8 cellular contexts compared by ENCODE assay signal in genomic region chr3:23992051-23992628, GRCh38. TPM values are rescaled to one million over a fixed set of nuclear protein-coding genes. Genes with fewer than 3 reads are reported as not detected.
DNase-seq lines count a peak whose midpoint lies in the region; ATAC-seq and TF ChIP-seq lines count a peak whose summit lies in the region.

No MANE protein-coding gene starts in this region.

- H3K36me3 Mint-ChIP-seq in activated T-helper 1 cell treated with anti-CD3 and anti-CD28 coated beads, Interleukin-12 subunit alpha, Interleukin-12 subunit beta, Interleukin-2, Interleukin-4 antibody, amounts not matched to agents 30 ng/mL and 10 ng/mL and 1 ng/mL, durations not matched to agents 14 hours and 24 hours and 36 hours (ENCODE audit: low read depth), result no peaks in the 10 kb centered on the region

- H3K27ac Mint-ChIP-seq in activated T-helper 1 cell treated with anti-CD3 and anti-CD28 coated beads, Interleukin-12 subunit alpha, Interleukin-12 subunit beta, Interleukin-2, Interleukin-4 antibody, amounts not matched to agents 30 ng/mL and 10 ng/mL and 1 ng/mL, durations not matched to agents 14 hours and 24 hours and 36 hours, result no peak overlapping the region

- no peaks in the 10 kb centered on the region for H3K9me3 ChIP-seq in Loucy (ENCODE audit: insufficient read depth, low read depth, low read length)

- peaks cover 28% of the 10 kb centered on the region for H3K4me1 ChIP-seq in Loucy (ENCODE audit: insufficient read depth, low read length, poor library complexity, severe bottlenecking)

- peak overlapping the region; percentile 44 for H3K4me2 ChIP-seq in Loucy (ENCODE audit: low read depth, low read length, poor library complexity, severe bottlenecking)

- no peaks in the 10 kb centered on the region for H3K79me2 ChIP-seq in Loucy (ENCODE audit: insufficient read depth, low read length)

- H3K4me3 Mint-ChIP-seq in activated T-helper 1 cell treated with anti-CD3 and anti-CD28 coated beads, Interleukin-12 subunit alpha, Interleukin-12 subunit beta, Interleukin-2, Interleukin-4 antibody, amounts not matched to agents 30 ng/mL and 10 ng/mL and 1 ng/mL, durations not matched to agents 14 hours and 24 hours and 36 hours, result no peak overlapping the region

- no peak overlapping the region for H3K4me3 ChIP-seq in Loucy (ENCODE audit: low read length, poor library complexity, severe bottlenecking)

- peaks cover 1% of the 10 kb centered on the region for H3K27me3 Mint-ChIP-seq in activated T-helper 1 cell treated with anti-CD3 and anti-CD28 coated beads, Interleukin-12 subunit alpha, Interleukin-12 subunit beta, Interleukin-2, Interleukin-4 antibody, amounts not matched to agents 30 ng/mL and 10 ng/mL and 1 ng/mL, durations not matched to agents 14 hours and 24 hours and 36 hours (ENCODE audit: insufficient read depth)

- no peaks in the 10 kb centered on the region for H3F3A ChIP-seq in Loucy (ENCODE audit: low read depth)

- ATAC-seq in SK-N-SH treated with all-trans-retinoic acid at 6 μM for 48 hours (peak; percentile 64), GM21825 (IDR thresholded peaks at IDR 0.05; ENCODE audit: unreplicated experiment) (no peak), HG02588 (IDR thresholded peaks at IDR 0.05; ENCODE audit: unreplicated experiment) (no peak)

- intact Hi-C loops in activated T-helper 1 cell treated with anti-CD3 and anti-CD28 coated beads, Interleukin-12 subunit alpha, Interleukin-12 subunit beta, Interleukin-2, Interleukin-4 antibody, amounts not matched to agents 30 ng/mL and 10 ng/mL and 1 ng/mL, durations not matched to agents 14 hours and 24 hours and 36 hours (cut with micrococcal nuclease), result loop anchor here (10.0 kb wide), 1 partner anchor 1043 kb away; no protein-coding TSS in a partner anchor

- no peak overlapping the region for H2AFZ ChIP-seq in Loucy (ENCODE audit: low read length)

- H3K9me2 ChIP-seq in Loucy (replicated peaks; ENCODE audit: low read depth, low read length), result no peaks in the 10 kb centered on the region

- DNase-seq in A172 (ENCODE audit: low spot score), result peak; percentile 70
- DNase-seq in inferior parietal cortex (ENCODE audit: extremely low spot score), result peak; percentile 83
- no peak for DNase-seq in activated T-helper 1 cell treated with anti-CD3 and anti-CD28 coated beads, Interleukin-12 subunit alpha, Interleukin-12 subunit beta, Interleukin-2, Interleukin-4 antibody, amounts not matched to agents 30 ng/mL and 10 ng/mL and 1 ng/mL, durations not matched to agents 14 hours and 24 hours and 36 hours (ENCODE audit: low spot score)
- DNase-seq in stimulated activated CD4-positive, alpha-beta T cell treated with anti-CD3 and anti-CD28 coated beads, Interleukin-2, amount 100 ng/mL, for 48 hours, result no peak

- H3K36me3 ChIP-seq in Loucy (ENCODE audit: insufficient read depth, low read length), result no peaks in the 10 kb centered on the region

- H3K27me3 ChIP-seq in Loucy (ENCODE audit: insufficient read depth, low read length, poor library complexity, severe bottlenecking), result no peaks in the 10 kb centered on the region

- H4K20me1 ChIP-seq in Loucy (ENCODE audit: insufficient read depth, low read length, poor library complexity, severe bottlenecking), result no peaks in the 10 kb centered on the region

- no peak overlapping the region for H3K9ac ChIP-seq in Loucy (ENCODE audit: low read depth, low read length, poor library complexity, severe bottlenecking)

- no peak for TF ChIP-seq CTCF in Loucy (conservative IDR thresholded peaks at IDR 0.05; ENCODE audit: low read length)

- H3K9me3 Mint-ChIP-seq in activated T-helper 1 cell treated with anti-CD3 and anti-CD28 coated beads, Interleukin-12 subunit alpha, Interleukin-12 subunit beta, Interleukin-2, Interleukin-4 antibody, amounts not matched to agents 30 ng/mL and 10 ng/mL and 1 ng/mL, durations not matched to agents 14 hours and 24 hours and 36 hours, result no peaks in the 10 kb centered on the region

- no peaks in the 10 kb centered on the region for H3K4me1 Mint-ChIP-seq in activated T-helper 1 cell treated with anti-CD3 and anti-CD28 coated beads, Interleukin-12 subunit alpha, Interleukin-12 subunit beta, Interleukin-2, Interleukin-4 antibody, amounts not matched to agents 30 ng/mL and 10 ng/mL and 1 ng/mL, durations not matched to agents 14 hours and 24 hours and 36 hours (ENCODE audit: low read depth)

TF ChIP-seq in SK-N-SH treated with all-trans-retinoic acid at 6 μM for 48 hours, 23 proteins besides CTCF, POLR2A, EP300 and RAD21:
- TF ChIP-seq TOX (CRISPR knock-in tag; IDR thresholded peaks at IDR 0.05; ENCODE audit: borderline replicate concordance) (no peak), ZNF70 (CRISPR knock-in tag; IDR thresholded peaks at IDR 0.05) (no peak), ESRRG (CRISPR knock-in tag; IDR thresholded peaks at IDR 0.05) (no peak), TCF4 (CRISPR knock-in tag; IDR thresholded peaks at IDR 0.05; ENCODE audit: borderline replicate concordance) (peak; percentile 41; the same call in 1 of the 2 replicates), GLIS3 (CRISPR knock-in tag; IDR thresholded peaks at IDR 0.05) (no peak), TSHZ2 (CRISPR knock-in tag; IDR thresholded peaks at IDR 0.05) (peak; percentile 59; the same call in 1 of the 2 replicates), ISL1 (CRISPR knock-in tag; IDR thresholded peaks at IDR 0.05) (peak; percentile 61)
TF ChIP-seq in SK-N-SH treated with all-trans-retinoic acid at 6 μM for 48 hours: peak in this region for 3.

RNA-seq across cellular contexts. Expression of gene NR1D2, which starts 47.1 kb away (rescaled TPM):
- total RNA-seq in A172 (2014; rRNA removed; shearing (Covaris generic)), result 27.6 and 35.2 TPM in 2 replicates
- total RNA-seq in activated T-helper 1 cell treated with anti-CD3 and anti-CD28 coated beads, Interleukin-12 subunit alpha, Interleukin-12 subunit beta, Interleukin-2, Interleukin-4 antibody, amounts not matched to agents 30 ng/mL and 10 ng/mL and 1 ng/mL, durations not matched to agents 14 hours and 24 hours and 36 hours, result 3.0 and 4.8 TPM in 2 replicates

Comparison
In these comparisons a context has a peak if more than half of its experiments do, and no peak if none do; other contexts are left out.
1. DNase-seq: peak in A172 (single experiment) and inferior parietal cortex (single experiment); none in activated T-helper 1 cell treated with anti-CD3 and anti-CD28 coated beads, Interleukin-12 subunit alpha, Interleukin-12 subunit beta, Interleukin-2, Interleukin-4 antibody, amounts not matched to agents 30 ng/mL and 10 ng/mL and 1 ng/mL, durations not matched to agents 14 hours and 24 hours and 36 hours (single experiment) and stimulated activated CD4-positive, alpha-beta T cell treated with anti-CD3 and anti-CD28 coated beads, Interleukin-2, amount 100 ng/mL, for 48 hours (0 of 2).